ENCODE assay signal across 25 cellular contexts in genomic region chr6:135038335-135038734, GRCh38.
"Had no signal": no experiment of that assay in that cellular context is flagged by ENCODE, and none has a peak within 500 bp of the region (broad histone marks: within the 10 kb centered on the region; RNA-seq: fewer than 3 reads in every experiment).

No MANE protein-coding gene starts in this region.

- H3K27me3 Mint-ChIP-seq: activated naive CD8-positive, alpha-beta T cell treated with anti-CD3 and anti-CD28 coated beads, Interleukin-2, amount 50 U/mL, for 24 hours; activated T-helper 17 cell treated with anti-CD3 and anti-CD28 coated beads, Interleukin-2, amount 50 U/mL, for 72 hours; brain; central memory CD8-positive, alpha-beta T cell had no signal

- H3K4me3 ChIP-seq: Peyer's patch, SJCRH30 had no signal

- H3K4me1 ChIP-seq: Peyer's patch, SJCRH30 had no signal

- H3K9me3 Mint-ChIP-seq: activated naive CD4-positive, alpha-beta T cell treated with anti-CD3 and anti-CD28 coated beads, Interleukin-2, amount 50 U/mL, for 72 hours; activated naive CD8-positive, alpha-beta T cell treated with anti-CD3 and anti-CD28 coated beads, Interleukin-2, amount 50 U/mL, for 24 hours; activated T-helper 17 cell treated with anti-CD3 and anti-CD28 coated beads, Interleukin-2, amount 50 U/mL, for 72 hours; brain; central memory CD8-positive, alpha-beta T cell had no signal

- H3K27me3 ChIP-seq: Peyer's patch, SJCRH30 had no signal

- DNase-seq: activated CD4-positive, alpha-beta T cell treated with anti-CD3 and anti-CD28 coated beads for 48 hours; activated CD4-positive, alpha-beta T cell treated with anti-CD3 and anti-CD28 coated beads, Interleukin-2, amount 50 U/mL, for 48 hours; activated gamma-delta T cell treated with Interleukin-2 at 50 U/mL for 16 hours; activated naive CD8-positive, alpha-beta T cell treated with anti-CD3 and anti-CD28 coated beads, Interleukin-2, amount 50 U/mL, for 24 hours; activated T-cell treated with anti-CD3 and anti-CD28 coated beads for 4 hours; activated T-cell treated with anti-CD3 and anti-CD28 coated beads, Interleukin-2, amount 50 U/mL, for 48 hours; amniotic stem cell; Karpas-422; MM.1S; NCI-H1105; NCI-H1436; NCI-H187; NCI-H2081; NCI-H446; NCI-H524; Peyer's patch; Right ventricle myocardium superior; SJCRH30; SK-N-SH; T-helper 1 cell had no signal

- H3K4me3 Mint-ChIP-seq: activated naive CD8-positive, alpha-beta T cell treated with anti-CD3 and anti-CD28 coated beads, Interleukin-2, amount 50 U/mL, for 24 hours; activated T-helper 17 cell treated with anti-CD3 and anti-CD28 coated beads, Interleukin-2, amount 50 U/mL, for 72 hours; brain; central memory CD8-positive, alpha-beta T cell had no signal

- H3K9ac ChIP-seq: SK-N-SH had no signal

- H3K27ac Mint-ChIP-seq: activated naive CD8-positive, alpha-beta T cell treated with anti-CD3 and anti-CD28 coated beads, Interleukin-2, amount 50 U/mL, for 24 hours; activated T-helper 17 cell treated with anti-CD3 and anti-CD28 coated beads, Interleukin-2, amount 50 U/mL, for 72 hours; brain had no signal

- ATAC-seq: activated naive CD4-positive, alpha-beta T cell treated with anti-CD3 and anti-CD28 coated beads, Interleukin-2, amount 50 U/mL, for 72 hours; activated naive CD8-positive, alpha-beta T cell treated with anti-CD3 and anti-CD28 coated beads, Interleukin-2, amount 50 U/mL, for 24 hours; activated T-helper 17 cell treated with anti-CD3 and anti-CD28 coated beads, Interleukin-2, amount 50 U/mL, for 72 hours had no signal

- H3K9me3 ChIP-seq: Peyer's patch, SJCRH30, SK-N-SH had no signal

- H3K27ac ChIP-seq: Peyer's patch, RWPE1, SJCRH30 had no signal
